8 cellular contexts compared by ENCODE assay signal in genomic region chr19:12720851-12721655, GRCh38. TPM values are rescaled to one million over a fixed set of nuclear protein-coding genes. Genes with fewer than 3 reads are reported as not detected.
DNase-seq lines count a peak whose midpoint lies in the region; ATAC-seq and TF ChIP-seq lines count a peak whose summit lies in the region.

No MANE protein-coding gene starts in this region.

- H3K4me1 ChIP-seq in Caco-2 (0 out of 2 replicates have a peak, but pooled peaks cover 8% of the 10 kb centered on the region), PC-3 (ENCODE audit: insufficient read depth, low read length) (peaks cover 37% of the 10 kb centered on the region), mesendoderm (ENCODE audit: control insufficient read depth, low read depth, low read length) (no peaks in the 10 kb centered on the region), uterus (peaks cover 4 to 5% of the 10 kb centered on the region in 2 donors)

- peak overlapping the region; percentile 91 for H3K4me3 Mint-ChIP-seq in Caco-2 (ENCODE audit: unreplicated experiment)

- H3K27ac Mint-ChIP-seq in Caco-2 (ENCODE audit: unreplicated experiment) = peak overlapping the region; percentile 77

- BruUV-seq in Caco-2 (replicated peaks; lab: Mats Ljungman, UMichigan) = no TSS peak
- BruUV-seq in PC-3 (replicated peaks; lab: Mats Ljungman, UMichigan) = no TSS peak

- peaks cover 14% of the 10 kb centered on the region for H3K4me1 Mint-ChIP-seq in Caco-2 (ENCODE audit: low read depth, unreplicated experiment)

- H3K36me3 Mint-ChIP-seq in Caco-2 (ENCODE audit: insufficient read depth, unreplicated experiment) = peaks cover 66% of the 10 kb centered on the region

- peak overlapping the region; percentile 81 for H3K23ac ChIP-seq in mesendoderm (ENCODE audit: low read length)

- H3K4me2 ChIP-seq in PC-3 (ENCODE audit: low read length) (peak overlapping the region; percentile 94), mesendoderm (ENCODE audit: low read length) (peak overlapping the region; percentile 75)

- H3K36me3 ChIP-seq in Caco-2 (ENCODE audit: control insufficient read depth, insufficient read depth, low read length) (peaks cover 4% of the 10 kb centered on the region), PC-3 (ENCODE audit: low read depth, low read length) (peaks cover 22% of the 10 kb centered on the region; the same call in 1 of the 2 replicates), mesendoderm (ENCODE audit: control insufficient read depth, insufficient read depth, low read length) (peaks cover 6% of the 10 kb centered on the region), uterus (no peaks in the 10 kb centered on the region)

- H3K9ac ChIP-seq in PC-3 (ENCODE audit: low read length) (peak overlapping the region; percentile 87), mesendoderm (ENCODE audit: low read length) (peak overlapping the region; percentile 99)

- no peak overlapping the region for H2BK120ac ChIP-seq in mesendoderm (ENCODE audit: low read depth, low read length)

- no peaks in the 10 kb centered on the region for H3K27me3 Mint-ChIP-seq in Caco-2 (ENCODE audit: insufficient read depth, unreplicated experiment)

- H3K4me3 ChIP-seq in Caco-2 (ENCODE audit: low read depth, low read length) (peak overlapping the region; percentile 92), PC-3 (ENCODE audit: low read length) (peak overlapping the region; percentile 89), mesendoderm (ENCODE audit: low read length) (peak overlapping the region; percentile 92), uterus (peak overlapping the region; percentile 71 to 86)

- no peaks in the 10 kb centered on the region for H3K9me2 ChIP-seq in PC-3 (replicated peaks; ENCODE audit: low read length)

- no peaks in the 10 kb centered on the region for H3K9me3 Mint-ChIP-seq in Caco-2 (ENCODE audit: unreplicated experiment)

- peaks cover 19% of the 10 kb centered on the region; the same call in 1 of the 2 replicates for H4K20me1 ChIP-seq in PC-3 (ENCODE audit: low read length)

- peak overlapping the region; percentile 98 for H3K18ac ChIP-seq in mesendoderm (ENCODE audit: low read length)

- no CpG with 5 or more reads among the region's 59 CpGs for WGBS in mesendoderm (ENCODE audit: extremely low coverage, insufficient coverage, low lambda C conversion rate)

- no peak overlapping the region for H3K4ac ChIP-seq in mesendoderm (ENCODE audit: low read depth, low read length)

- H3K9me3 ChIP-seq in Caco-2 (no peaks in the 10 kb centered on the region), PC-3 (ENCODE audit: low read length) (no peaks in the 10 kb centered on the region), uterus (no peaks in the 10 kb centered on the region)

- H3K79me1 ChIP-seq in mesendoderm (ENCODE audit: low read length) = peaks cover 13% of the 10 kb centered on the region

- DNase-seq in Caco-2 (no peak), PC-3 (peak; percentile 30), dermis blood vessel endothelial cell (peak; percentile 43), mesendoderm (no peak), uterus (peak in 1 of 2 donors; percentile 43), NCI-H187 (lab: John Stamatoyannopoulos, UW) (no peak), T-helper 9 cell (no peak)

- H3F3A ChIP-seq in PC-3 (ENCODE audit: low read length, unreplicated experiment) = peaks cover 5% of the 10 kb centered on the region

- H3K79me2 ChIP-seq in PC-3 (ENCODE audit: low read length) (peaks cover 79% of the 10 kb centered on the region), mesendoderm (ENCODE audit: control insufficient read depth, insufficient read depth, low read length) (peaks cover 46% of the 10 kb centered on the region)

- no peak for TF ChIP-seq CTCF in Caco-2 (IDR thresholded peaks at IDR 0.05; ENCODE audit: insufficient read depth in 1 of 2, low read depth in 1 of 2, low read length in 1 of 2, severe bottlenecking in 1 of 2, unreplicated experiment in 1 of 2)
- no peak for TF ChIP-seq CTCF in PC-3 (conservative IDR thresholded peaks at IDR 0.05; ENCODE audit: low read depth, low read length)
- no peak for TF ChIP-seq CTCF in uterus (IDR thresholded peaks at IDR 0.05)

- H3K27ac ChIP-seq in PC-3 (ENCODE audit: low read length) (peak overlapping the region; percentile 68), mesendoderm (ENCODE audit: low read depth, low read length) (peak overlapping the region; percentile 95), uterus (peak overlapping the region; percentile 98)

- H4K8ac ChIP-seq in mesendoderm (ENCODE audit: low read depth, low read length) = no peak overlapping the region

- CTCF ChIA-PET in Caco-2 (lab: Charles Lee) (interaction anchor here (0.6 kb wide), 1 partner anchor 70 kb away, joined by 5 read pairs; the partner anchor contains the start of gene JUNB), PC-3 (lab: Charles Lee) (interaction anchor here (0.5 to 0.6 kb wide), 2 partner anchors 12 to 802 kb away, joined by 3 read pairs; no protein-coding TSS in a partner anchor)

- no peak for TF ChIP-seq POLR2A in uterus (IDR thresholded peaks at IDR 0.05)

- H2AFZ ChIP-seq in PC-3 (ENCODE audit: low read length) = peak overlapping the region; percentile 8; the same call in 1 of the 2 replicates

- H2BK5ac ChIP-seq in mesendoderm (ENCODE audit: low read length) = no peak overlapping the region

- peak overlapping the region; percentile 93 for H2AK5ac ChIP-seq in mesendoderm (ENCODE audit: low read length)

- H3K27me3 ChIP-seq in Caco-2 (replicated peaks; ENCODE audit: control insufficient read depth, insufficient read depth, low read length) = no peaks in the 10 kb centered on the region
- H3K27me3 ChIP-seq in PC-3 (ENCODE audit: low read length) = no peaks in the 10 kb centered on the region
- H3K27me3 ChIP-seq in mesendoderm (ENCODE audit: insufficient read depth, low read length, poor library complexity) = no peaks in the 10 kb centered on the region
- H3K27me3 ChIP-seq in uterus = no peaks in the 10 kb centered on the region

- H2BK15ac ChIP-seq in mesendoderm (replicated peaks; ENCODE audit: low read depth) = no peak overlapping the region

- POLR2A ChIA-PET in Caco-2 (lab: Charles Lee) (interaction anchor here (0.6 to 1.0 kb wide), 4 partner anchors 13 to 76 kb away, joined by 3 to 11 read pairs (median 4); partner anchors contain the start of gene GET3), PC-3 (lab: Charles Lee; ENCODE audit: unreplicated experiment) (interaction anchor here (0.6 kb wide), 1 partner anchor 15 kb away, joined by 3 read pairs; no protein-coding TSS in a partner anchor)

- peak; percentile 4 for ATAC-seq in PC-3
- ATAC-seq in GM19035 (IDR thresholded peaks at IDR 0.05; ENCODE audit: unreplicated experiment) = no peak

- H3K56ac ChIP-seq in mesendoderm (ENCODE audit: low read length) = peak overlapping the region; percentile 96

- intact Hi-C loops in Caco-2 (cut with micrococcal nuclease; ENCODE audit: unreplicated experiment) = loop anchor here (5.0 kb wide), 1 partner anchor 56 kb away; the partner anchor contains the start of gene HOOK2
- intact Hi-C loops in PC-3 (cut with micrococcal nuclease) = no loop called here
- intact Hi-C loops in uterus (cut with DNase I; ENCODE audit: low total_unique reads) = no loop called here

- H4K5ac ChIP-seq in mesendoderm (ENCODE audit: low read length) = no peak overlapping the region

RNA-seq across cellular contexts. Expression of gene TNPO2, which starts 2.7 kb away (rescaled TPM):
- total RNA-seq in Caco-2 (2022) = 87.8 and 106 TPM in 2 replicates
- 50.6 and 73.3 TPM in 2 replicates for total RNA-seq in PC-3 (2014; rRNA removed)
- 25.7 and 31.4 TPM in 2 replicates for total RNA-seq in dermis blood vessel endothelial cell
- 56.3 TPM for polyA plus RNA-seq in mesendoderm (2013, experiment 1 of 2)
- polyA plus RNA-seq in mesendoderm (2013, experiment 2 of 2) = 56.2 TPM
- 10 to 100 TPM; 29.7 to 92.9 (median 71.2) TPM for total RNA-seq in uterus

RNA-seq across cellular contexts. Expression of gene TRIR, which starts 13.4 kb away (rescaled TPM):
- total RNA-seq in Caco-2 (2022) = 164 and 169 TPM in 2 replicates
- total RNA-seq in PC-3 (2014; rRNA removed) = 497 and 841 TPM in 2 replicates
- 106 and 139 TPM in 2 replicates for total RNA-seq in dermis blood vessel endothelial cell
- polyA plus RNA-seq in mesendoderm (2013, experiment 1 of 2) = 212 TPM
- 193 TPM for polyA plus RNA-seq in mesendoderm (2013, experiment 2 of 2)
- 100 to 1,000 TPM in 3 of 4 donors, 10 to 100 TPM in 1; 88.8 to 490 (median 244) TPM for total RNA-seq in uterus

RNA-seq across cellular contexts. Expression of gene GET3, which starts 16.2 kb away (rescaled TPM):
- total RNA-seq in Caco-2 (2022) (55.0 and 57.1 TPM in 2 replicates), PC-3 (2014; rRNA removed) (251 and 264 TPM in 2 replicates), dermis blood vessel endothelial cell (66.9 and 78.6 TPM in 2 replicates), uterus (10 to 100 TPM; 15.4 to 57.4 (median 36.4) TPM)
- 58.2 TPM for polyA plus RNA-seq in mesendoderm (2013, experiment 1 of 2)
- polyA plus RNA-seq in mesendoderm (2013, experiment 2 of 2) = 60.4 TPM

RNA-seq across cellular contexts. Expression of gene FBXW9, which starts 24.6 kb away (rescaled TPM):
- total RNA-seq in Caco-2 (2022) (8.3 and 10.6 TPM in 2 replicates), PC-3 (2014; rRNA removed) (27.5 and 34.6 TPM in 2 replicates), dermis blood vessel endothelial cell (5.8 and 8.0 TPM in 2 replicates), uterus (1 to 10 TPM in 2 of 4 donors, not detected in 2; 3.8 to 9.5 TPM)
- 5.2 TPM for polyA plus RNA-seq in mesendoderm (2013, experiment 1 of 2)
- polyA plus RNA-seq in mesendoderm (2013, experiment 2 of 2) = 5.0 TPM

RNA-seq across cellular contexts. Expression of gene BEST2, which starts 30.5 kb away (rescaled TPM):
- total RNA-seq in Caco-2 (2022) (0.27 TPM in 1 of 2 replicates, not detected in the other), PC-3 (2014; rRNA removed) (0.07 TPM in 1 of 2 replicates, not detected in the other), dermis blood vessel endothelial cell (not detected in 2 replicates), uterus (under 1 TPM in 2 of 4 donors, not detected in 2; 0.14 to 0.29 TPM)
- 0.37 TPM for polyA plus RNA-seq in mesendoderm (2013, experiment 1 of 2)
- 0.32 TPM for polyA plus RNA-seq in mesendoderm (2013, experiment 2 of 2)

Comparison
In these comparisons a context has a peak if more than half of its experiments do, and no peak if none do; other contexts are left out.
1. DNase-seq: peak in PC-3 (single experiment) and dermis blood vessel endothelial cell (single experiment); none in Caco-2 (0 of 2), mesendoderm (single experiment), NCI-H187 (0 of 2) and T-helper 9 cell (single experiment).
2. Peak in every context shown above with its lines, with median percentiles within 50 percentile points of each other: H3K4me3 ChIP-seq and H3K27ac ChIP-seq.